Comparison of ENCODE assay signal across 9 cellular contexts in the genomic region with DNA sequence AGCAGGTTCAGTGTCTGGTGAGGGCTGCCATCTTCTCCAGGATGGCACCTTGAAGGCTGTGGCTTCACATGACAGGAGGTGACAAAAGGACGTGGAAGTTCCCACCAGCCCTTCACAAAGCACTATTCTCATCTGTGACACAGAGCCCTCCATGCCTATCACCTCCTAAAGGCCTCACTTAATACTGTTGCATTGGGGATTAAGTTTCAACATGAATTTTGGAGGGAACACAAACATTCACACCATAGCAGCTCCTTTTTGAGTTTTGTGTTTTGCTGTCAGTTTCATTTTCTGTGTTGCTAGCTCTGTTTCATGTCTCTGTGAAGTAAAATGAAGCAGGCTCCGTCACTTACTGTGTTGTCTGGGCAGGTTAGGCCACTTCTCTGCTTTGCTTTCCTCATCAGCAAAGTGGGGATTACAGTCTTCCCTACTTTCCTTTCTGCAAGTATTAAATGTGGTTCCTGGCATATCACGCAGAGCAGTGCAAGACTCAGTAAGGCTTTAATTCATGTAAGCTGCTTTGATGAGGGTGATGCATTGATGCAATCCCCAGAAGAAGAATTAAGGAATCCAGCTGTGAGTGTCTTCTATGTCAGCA. TPM values are rescaled to one million over a fixed set of nuclear protein-coding genes. Genes with fewer than 3 reads are reported as not detected.
A peak's percentile ranks its signal among the peaks of the same experiment; 100 is the strongest.
DNase-seq lines count a peak whose midpoint lies in the region; ATAC-seq, FAIRE-seq and TF ChIP-seq lines count a peak whose summit lies in the region.
"Had no signal": no experiment of that assay in that cellular context is flagged by ENCODE, and none has a peak within 500 bp of the region (broad histone marks: within the 10 kb centered on the region; RNA-seq: fewer than 3 reads in every experiment).

No MANE protein-coding gene starts in this region.

- no peaks in the 10 kb centered on the region for H3K9me3 ChIP-seq in HAP-1

- intact Hi-C loops in Calu3 (cut with micrococcal nuclease; ENCODE audit: unreplicated experiment) = no loop called here

- no peaks in the 10 kb centered on the region for H3K36me3 ChIP-seq in HAP-1 (replicated peaks)

- in situ Hi-C loops in HAP-1 (cut with MboI; ENCODE audit: low sequenced_read_pairs) = no loop called here

- no peak for TF ChIP-seq CTCF in Calu3 (IDR thresholded peaks at IDR 0.05; ENCODE audit: unreplicated experiment)

- FAIRE-seq in GM12892 (lab: Jason Lieb, UNC) = peak; percentile 14

- BruUV-seq in Calu3 (replicated peaks; lab: Mats Ljungman, UMichigan) = no TSS peak

- DNase-seq in GM12892 (ENCODE audit: insufficient read length) = no peak
- peak; percentile 37 for DNase-seq in fibroblast of gingiva (ENCODE audit: low read depth)
- no peak for DNase-seq in NCI-H2171 treated with DMSO at 0.1 percent for 48 hours (lab: John Stamatoyannopoulos, UW)
- no peak for DNase-seq in superior temporal gyrus (ENCODE audit: extremely low spot score)
- no peak for DNase-seq in HAP-1 (ENCODE audit: low spot score in 2 of 2)
- no peak for DNase-seq in Calu3
- DNase-seq: left ventricle myocardium superior had no signal

- TF ChIP-seq POLR2A in GM12892 (IDR thresholded peaks at IDR 0.05; ENCODE audit: low read depth, low read length) = no peak

- H3K4me3 Mint-ChIP-seq in Calu3 (ENCODE audit: low read depth, unreplicated experiment) = no peak overlapping the region

- ATAC-seq in GM19452 (IDR thresholded peaks at IDR 0.05; ENCODE audit: unreplicated experiment) (peak; percentile 72), HG03064 (IDR thresholded peaks at IDR 0.05; ENCODE audit: low read depth, unreplicated experiment) (peak; percentile 85)
- ATAC-seq: left ventricle myocardium superior had no signal

- H3K36me3 Mint-ChIP-seq in Calu3 (ENCODE audit: insufficient read depth, unreplicated experiment) = no peaks in the 10 kb centered on the region

- no peaks in the 10 kb centered on the region for H3K9me3 Mint-ChIP-seq in Calu3 (ENCODE audit: low read depth, unreplicated experiment)

- H3K27me3 ChIP-seq in HAP-1 (ENCODE audit: low read depth) = no peaks in the 10 kb centered on the region

- H3K27me3 Mint-ChIP-seq in Calu3 (ENCODE audit: unreplicated experiment) = no peaks in the 10 kb centered on the region

- no peaks in the 10 kb centered on the region for H3K4me1 Mint-ChIP-seq in Calu3 (ENCODE audit: low read depth, unreplicated experiment)

- CTCF ChIA-PET in Calu3 (lab: Charles Lee) = no interaction called here

- no peak overlapping the region for H3K4me3 ChIP-seq in HAP-1

- H3K4me1 ChIP-seq in HAP-1 = no peaks in the 10 kb centered on the region; the same call in 1 of the 2 replicates

- no peak overlapping the region for H3K27ac Mint-ChIP-seq in Calu3 (ENCODE audit: unreplicated experiment)

RNA-seq across cellular contexts. Expression of gene LIMS1, which starts 31.6 kb away (rescaled TPM):
- 23.2 TPM for polyA plus RNA-seq in GM12892 (2012; ENCODE audit: missing spikeins)
- total RNA-seq in Calu3 (2022) = 40.1 and 51.5 TPM in 2 replicates
